ENCODE assay signal across 8 cellular contexts in genomic region chr3:58419782-58420512, GRCh38. TPM values are rescaled to one million over a fixed set of nuclear protein-coding genes. Genes with fewer than 3 reads are reported as not detected.
DNase-seq lines count a peak whose midpoint lies in the region; ATAC-seq and TF ChIP-seq lines count a peak whose summit lies in the region.

No MANE protein-coding gene starts in this region.

- WGBS in adrenal gland, 4 donors: 58 to 71% (median 66%) methylated on average over 7 of the region's 7 CpGs

- H2AFZ ChIP-seq in osteoblast (ENCODE audit: low read length): no peak overlapping the region

- ATAC-seq in GM18502 (IDR thresholded peaks at IDR 0.05; ENCODE audit: poor library complexity, unreplicated experiment) (peak; percentile 82), HG02623 (IDR thresholded peaks at IDR 0.05; ENCODE audit: unreplicated experiment) (peak; percentile 65)

- DNase-seq in adrenal gland (peak in 1 of 7 donors; percentile 31), osteoblast (ENCODE audit: insufficient read length, low spot score, missing footprints) (peak; percentile 59), SIG-M5 treated with dmso at 0.1 percent for 504 hours (lab: John Stamatoyannopoulos, UW; ENCODE audit: unreplicated experiment) (no peak), erythroblast (lab: John Stamatoyannopoulos, UW) (no peak), amniotic stem cell (lab: John Stamatoyannopoulos, UW) (no peak), SKM-1 treated with dmso at 0.1 percent for 144 hours (lab: John Stamatoyannopoulos, UW; ENCODE audit: unreplicated experiment) (no peak)

- peaks cover 0 to 23% of the 10 kb centered on the region in 2 donors for H3K36me3 ChIP-seq in adrenal gland (replicated peaks in 1 of 2)
- H3K36me3 ChIP-seq in osteoblast (ENCODE audit: insufficient read depth, low read length): peaks cover 50% of the 10 kb centered on the region

- H3K79me2 ChIP-seq in osteoblast (ENCODE audit: insufficient read depth, low read length): no peaks in the 10 kb centered on the region

- TF ChIP-seq CTCF in adrenal gland (IDR thresholded peaks at IDR 0.05): peak in 1 of 6 experiments; percentile 9
- no peak for TF ChIP-seq CTCF in osteoblast (IDR thresholded peaks at IDR 0.05; ENCODE audit: extremely low read depth, low read depth, low read length)

- H3K4me1 ChIP-seq in adrenal gland (replicated peaks in 1 of 2): peaks cover 8 to 10% of the 10 kb centered on the region in 2 donors
- H3K4me1 ChIP-seq in osteoblast (ENCODE audit: insufficient read depth, low read length): no peaks in the 10 kb centered on the region

- TF ChIP-seq POLR2A in adrenal gland (IDR thresholded peaks at IDR 0.05) (no peak), erythroblast (IDR thresholded peaks at IDR 0.05; ENCODE audit: low read length) (no peak)

- no peaks in the 10 kb centered on the region for H4K20me1 ChIP-seq in osteoblast (ENCODE audit: insufficient read depth, low read length)

- no peak overlapping the region for H3K4me2 ChIP-seq in osteoblast (ENCODE audit: insufficient read depth, low read length)

- H3K4me3 ChIP-seq in adrenal gland (no peak overlapping the region), osteoblast (ENCODE audit: insufficient read depth, low read length) (no peak overlapping the region)

- no peaks in the 10 kb centered on the region for H3K9me3 ChIP-seq in adrenal gland (replicated peaks in 1 of 3)
- no peaks in the 10 kb centered on the region for H3K9me3 ChIP-seq in osteoblast (ENCODE audit: low read depth, low read length)

- intact Hi-C loops in adrenal gland (cut with DNase I): loop anchor here (5.0 to 10.0 kb wide), 3 partner anchors 98 to 235 kb away; partner anchors contain the start of gene ACOX2 (in 1 of the 2)

- no peaks in the 10 kb centered on the region for H3K27me3 ChIP-seq in adrenal gland
- no peaks in the 10 kb centered on the region for H3K27me3 ChIP-seq in osteoblast (ENCODE audit: insufficient read depth, low read length)

- H3K27ac ChIP-seq in adrenal gland (peak overlapping the region in 3 of 5 donors; percentile 8 to 45 (median 42)), osteoblast (ENCODE audit: low read depth, low read length) (peak overlapping the region; percentile 22)

RNA-seq across cellular contexts. Expression of gene PDHB, which starts 13.7 kb away (rescaled TPM):
- total RNA-seq in adrenal gland (100 to 1,000 TPM in 4 of 8 donors, 10 to 100 TPM in 4; 84.2 to 155 (median 102) TPM), osteoblast (68.4 and 78.2 TPM in 2 replicates)
- 100 to 1,000 TPM in 1 of 3 donors, 10 to 100 TPM in 2; 59.2 to 198 (median 84.8) TPM for polyA plus RNA-seq in adrenal gland
